17 cellular contexts compared by ENCODE assay signal in the genomic region with DNA sequence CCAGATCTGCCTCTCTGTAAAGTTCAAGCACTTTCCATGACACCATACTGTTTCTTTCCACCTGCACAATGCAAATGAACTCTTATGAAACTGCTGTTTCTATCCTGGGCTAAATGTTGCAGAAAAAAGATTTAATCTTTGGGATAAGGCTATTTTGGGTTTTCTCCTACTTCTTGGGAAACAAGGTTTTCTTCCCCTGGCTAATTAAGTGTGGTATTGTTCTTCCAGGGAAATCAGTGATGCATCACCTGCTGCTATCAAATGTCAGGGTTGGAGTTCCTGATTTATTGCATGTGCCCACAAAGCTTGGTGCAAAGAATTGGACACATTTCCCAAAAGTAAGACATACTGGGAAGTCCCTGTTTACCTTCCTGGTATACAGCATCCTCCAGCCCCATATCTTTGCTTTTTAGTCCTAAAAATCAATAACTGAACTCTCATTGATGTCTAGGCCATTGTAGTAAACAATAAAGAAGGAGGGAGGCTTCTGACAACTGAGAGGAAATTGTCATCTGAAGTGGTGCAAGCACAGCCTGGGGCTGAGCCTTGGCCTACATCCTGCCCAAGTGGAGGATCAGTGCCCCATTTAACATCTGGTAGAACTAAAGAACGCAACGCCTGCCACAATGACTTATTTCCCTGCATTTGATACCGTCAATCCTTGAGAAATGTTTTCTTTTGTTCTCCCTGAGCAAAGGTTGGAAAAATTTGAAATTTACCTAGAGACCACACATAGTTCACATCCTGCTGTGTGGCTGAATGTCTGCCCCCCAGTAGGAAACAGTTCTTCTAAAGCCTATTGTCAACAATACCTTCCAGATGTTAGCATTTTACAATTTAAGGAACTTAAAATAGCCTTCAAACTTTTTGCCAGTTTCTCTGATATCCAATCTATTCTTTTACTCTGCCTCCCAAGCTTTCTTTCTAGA. TPM values are rescaled to one million over a fixed set of nuclear protein-coding genes. Genes with fewer than 3 reads are reported as not detected.
"Had no signal": no experiment of that assay in that cellular context is flagged by ENCODE, and none has a peak within 500 bp of the region (broad histone marks: within the 10 kb centered on the region; RNA-seq: fewer than 3 reads in every experiment).

No MANE protein-coding gene starts in this region.

- H3K4me1 ChIP-seq: psoas muscle, testis had no signal

- H3K27ac Mint-ChIP-seq: activated naive CD4-positive, alpha-beta T cell treated with anti-CD3 and anti-CD28 coated beads, Interleukin-2, amount 50 U/mL, for 24 hours; dendritic cell treated with granulocyte-macrophage colony-stimulating factor and Interleukin-4, amounts not matched to agents 40 ng/mL and 50 ng/mL, for 4 days; natural killer cell; stimulated activated naive CD8-positive, alpha-beta T cell treated with anti-CD3 and anti-CD28 coated beads, Interleukin-15, amount 100 ng/mL, for 72 hours had no signal

- H3K36me3 Mint-ChIP-seq: activated naive CD4-positive, alpha-beta T cell treated with anti-CD3 and anti-CD28 coated beads, Interleukin-2, amount 50 U/mL, for 24 hours; brain; natural killer cell had no signal

- H3K4me3 Mint-ChIP-seq: activated naive CD4-positive, alpha-beta T cell treated with anti-CD3 and anti-CD28 coated beads, Interleukin-2, amount 50 U/mL, for 24 hours; brain; dendritic cell treated with granulocyte-macrophage colony-stimulating factor and Interleukin-4, amounts not matched to agents 40 ng/mL and 50 ng/mL, for 4 days; natural killer cell; stimulated activated naive CD8-positive, alpha-beta T cell treated with anti-CD3 and anti-CD28 coated beads, Interleukin-15, amount 100 ng/mL, for 72 hours had no signal

- H3K27ac ChIP-seq: psoas muscle, testis had no signal

- H3K9me3 Mint-ChIP-seq: activated naive CD4-positive, alpha-beta T cell treated with anti-CD3 and anti-CD28 coated beads, Interleukin-2, amount 50 U/mL, for 24 hours; brain; dendritic cell treated with granulocyte-macrophage colony-stimulating factor and Interleukin-4, amounts not matched to agents 40 ng/mL and 50 ng/mL, for 4 days; natural killer cell; stimulated activated naive CD8-positive, alpha-beta T cell treated with anti-CD3 and anti-CD28 coated beads, Interleukin-15, amount 100 ng/mL, for 72 hours had no signal

- DNase-seq: activated CD4-positive, alpha-beta T cell treated with anti-CD3 and anti-CD28 coated beads, Interleukin-2, amount 50 U/mL, for 4 hours; activated effector memory CD4-positive, alpha-beta T cell treated with Interleukin-2 at 50 U/mL for 16 hours; activated T-cell treated with anti-CD3 and anti-CD28 coated beads, Interleukin-2, amount 50 U/mL, for 1 hour; glutamatergic neuron; mammary epithelial cell; natural killer cell; occipital lobe; psoas muscle; stimulated activated CD4-positive, alpha-beta T cell treated with anti-CD3 and anti-CD28 coated beads, Interleukin-4, amount 100 ng/mL, for 1 hour; stimulated activated naive CD8-positive, alpha-beta T cell treated with anti-CD3 and anti-CD28 coated beads, Interleukin-15, amount 100 ng/mL, for 72 hours; testis had no signal

- H3K27me3 ChIP-seq: testis had no signal

- H3K4me3 ChIP-seq: psoas muscle, testis had no signal

- H3K9me3 ChIP-seq: psoas muscle, testis had no signal

- ATAC-seq: activated CD4-positive, CD25-positive, alpha-beta regulatory T cell treated with anti-CD3 and anti-CD28 coated beads, Interleukin-2, amount 50 U/mL, for 24 hours; left lobe of liver; natural killer cell; psoas muscle; stimulated activated naive CD8-positive, alpha-beta T cell treated with anti-CD3 and anti-CD28 coated beads, Interleukin-15, amount 100 ng/mL, for 72 hours had no signal

- H3K4me1 Mint-ChIP-seq: activated naive CD4-positive, alpha-beta T cell treated with anti-CD3 and anti-CD28 coated beads, Interleukin-2, amount 50 U/mL, for 24 hours; natural killer cell; stimulated activated naive CD8-positive, alpha-beta T cell treated with anti-CD3 and anti-CD28 coated beads, Interleukin-15, amount 100 ng/mL, for 72 hours had no signal

RNA-seq across cellular contexts. Expression of gene RGS4, which starts 5.8 kb away (rescaled TPM):
- total RNA-seq: natural killer cell; T-helper 2 cell treated with Interferon-gamma antibody and Interleukin-4, amounts not matched to agents 100 ng/mL and 5 ng/mL, for 36 hours had no signal
